1 cellular context compared by ENCODE assay signal in genomic region chr5:90929013-90929839, GRCh38.
TF ChIP-seq lines count a peak whose summit lies in the region.

No MANE protein-coding gene starts in this region.

TF ChIP-seq in HepG2, 621 proteins besides CTCF, POLR2A, EP300 and RAD21:
- 0 out of 2 replicates have a peak, but pooled peaks have one; percentile 33 for TF ChIP-seq ZBTB33 (CRISPR knock-in tag; IDR thresholded peaks at IDR 0.05)
- TF ChIP-seq, protein P1, sequence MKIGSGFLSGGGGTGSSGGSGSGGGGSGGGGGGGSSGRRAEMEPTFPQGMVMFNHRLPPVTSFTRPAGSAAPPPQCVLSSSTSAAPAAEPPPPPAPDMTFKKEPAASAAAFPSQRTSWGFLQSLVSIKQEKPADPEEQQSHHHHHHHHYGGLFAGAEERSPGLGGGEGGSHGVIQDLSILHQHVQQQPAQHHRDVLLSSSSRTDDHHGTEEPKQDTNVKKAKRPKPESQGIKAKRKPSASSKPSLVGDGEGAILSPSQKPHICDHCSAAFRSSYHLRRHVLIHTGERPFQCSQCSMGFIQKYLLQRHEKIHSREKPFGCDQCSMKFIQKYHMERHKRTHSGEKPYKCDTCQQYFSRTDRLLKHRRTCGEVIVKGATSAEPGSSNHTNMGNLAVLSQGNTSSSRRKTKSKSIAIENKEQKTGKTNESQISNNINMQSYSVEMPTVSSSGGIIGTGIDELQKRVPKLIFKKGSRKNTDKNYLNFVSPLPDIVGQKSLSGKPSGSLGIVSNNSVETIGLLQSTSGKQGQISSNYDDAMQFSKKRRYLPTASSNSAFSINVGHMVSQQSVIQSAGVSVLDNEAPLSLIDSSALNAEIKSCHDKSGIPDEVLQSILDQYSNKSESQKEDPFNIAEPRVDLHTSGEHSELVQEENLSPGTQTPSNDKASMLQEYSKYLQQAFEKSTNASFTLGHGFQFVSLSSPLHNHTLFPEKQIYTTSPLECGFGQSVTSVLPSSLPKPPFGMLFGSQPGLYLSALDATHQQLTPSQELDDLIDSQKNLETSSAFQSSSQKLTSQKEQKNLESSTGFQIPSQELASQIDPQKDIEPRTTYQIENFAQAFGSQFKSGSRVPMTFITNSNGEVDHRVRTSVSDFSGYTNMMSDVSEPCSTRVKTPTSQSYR (CRISPR knock-in tag; IDR thresholded peaks at IDR 0.05; ENCODE audit: borderline replicate concordance), result 0 out of 2 replicates have a peak, but pooled peaks have one; percentile 26
